2 cellular contexts compared by ENCODE assay signal in the genomic region with DNA sequence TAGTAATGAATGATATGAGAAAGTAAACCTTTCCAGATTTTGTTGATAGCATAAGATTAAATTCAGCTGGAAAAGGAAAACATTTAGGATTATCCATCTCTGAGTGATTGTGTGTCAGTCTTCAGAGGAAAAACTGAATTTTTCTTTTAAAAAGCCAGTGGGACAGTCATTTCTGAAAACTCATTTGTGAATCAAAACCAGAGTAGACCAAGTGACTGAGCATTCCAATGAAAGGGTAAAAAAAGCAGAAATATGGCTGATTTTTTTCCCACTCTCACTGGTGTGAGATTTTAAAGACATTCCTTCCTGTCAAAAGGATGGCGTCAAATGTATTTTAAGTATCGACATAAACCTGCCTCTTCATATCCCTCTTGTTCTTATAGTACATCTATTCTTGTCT.
TF ChIP-seq lines count a peak whose summit lies in the region.

No MANE protein-coding gene starts in this region.

TF ChIP-seq in GM12878, 131 proteins besides CTCF, POLR2A, EP300 and RAD21:
- TF ChIP-seq, protein P1, sequence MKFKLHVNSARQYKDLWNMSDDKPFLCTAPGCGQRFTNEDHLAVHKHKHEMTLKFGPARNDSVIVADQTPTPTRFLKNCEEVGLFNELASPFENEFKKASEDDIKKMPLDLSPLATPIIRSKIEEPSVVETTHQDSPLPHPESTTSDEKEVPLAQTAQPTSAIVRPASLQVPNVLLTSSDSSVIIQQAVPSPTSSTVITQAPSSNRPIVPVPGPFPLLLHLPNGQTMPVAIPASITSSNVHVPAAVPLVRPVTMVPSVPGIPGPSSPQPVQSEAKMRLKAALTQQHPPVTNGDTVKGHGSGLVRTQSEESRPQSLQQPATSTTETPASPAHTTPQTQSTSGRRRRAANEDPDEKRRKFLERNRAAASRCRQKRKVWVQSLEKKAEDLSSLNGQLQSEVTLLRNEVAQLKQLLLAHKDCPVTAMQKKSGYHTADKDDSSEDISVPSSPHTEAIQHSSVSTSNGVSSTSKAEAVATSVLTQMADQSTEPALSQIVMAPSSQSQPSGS (IDR thresholded peaks at IDR 0.05; ENCODE audit: low read length), result peak; percentile 60; the same call in 1 of the 2 replicates
- TF ChIP-seq ASH2L (IDR thresholded peaks at IDR 0.05; ENCODE audit: borderline replicate concordance, low read depth), result no peak
- TF ChIP-seq NFIC (IDR thresholded peaks at IDR 0.05; ENCODE audit: low read depth, low read length), result peak; percentile 77
- no peak for TF ChIP-seq MTA3 (IDR thresholded peaks at IDR 0.05; ENCODE audit: borderline replicate concordance, low read length)
- TF ChIP-seq SIX5 (IDR thresholded peaks at IDR 0.05; ENCODE audit: low read depth, low read length, severe bottlenecking), result no peak
- TF ChIP-seq KLF5 (IDR thresholded peaks at IDR 0.05; ENCODE audit: partially characterized antibody), result no peak
- peak; percentile 76; the same call in 1 of the 2 replicates for TF ChIP-seq IRF4 (IDR thresholded peaks at IDR 0.05; ENCODE audit: low read depth, low read length)
- peak in 1 of 2 experiments; percentile 43; a peak in 1 of 4 replicates for TF ChIP-seq IKZF2 (IDR thresholded peaks at IDR 0.05)
- 0 out of 2 replicates have a peak, but pooled peaks have one; percentile 32 for TF ChIP-seq FOXM1 (IDR thresholded peaks at IDR 0.05; ENCODE audit: low read depth, low read length)
- TF ChIP-seq ETV6 (conservative IDR thresholded peaks at IDR 0.05 in 1 of 2, IDR thresholded peaks at IDR 0.05 in 1 of 2; ENCODE audit: borderline replicate concordance in 1 of 2, low read depth in 1 of 2), result no peak
- peak; percentile 90 for TF ChIP-seq JUNB (IDR thresholded peaks at IDR 0.05)
- TF ChIP-seq EED (IDR thresholded peaks at IDR 0.05; ENCODE audit: low read depth), result 0 out of 2 replicates have a peak, but pooled peaks have one; percentile 18
- TF ChIP-seq RCOR1 (conservative IDR thresholded peaks at IDR 0.05; ENCODE audit: low read depth, low read length), result no peak
- peak; percentile 33; the same call in 1 of the 2 replicates for TF ChIP-seq RUNX3 (IDR thresholded peaks at IDR 0.05; ENCODE audit: low read length)
- TF ChIP-seq EZH2 (IDR thresholded peaks at IDR 0.05; ENCODE audit: borderline replicate concordance, control insufficient read depth, low read depth, low read length), result no peak
- TF ChIP-seq, protein P2, sequence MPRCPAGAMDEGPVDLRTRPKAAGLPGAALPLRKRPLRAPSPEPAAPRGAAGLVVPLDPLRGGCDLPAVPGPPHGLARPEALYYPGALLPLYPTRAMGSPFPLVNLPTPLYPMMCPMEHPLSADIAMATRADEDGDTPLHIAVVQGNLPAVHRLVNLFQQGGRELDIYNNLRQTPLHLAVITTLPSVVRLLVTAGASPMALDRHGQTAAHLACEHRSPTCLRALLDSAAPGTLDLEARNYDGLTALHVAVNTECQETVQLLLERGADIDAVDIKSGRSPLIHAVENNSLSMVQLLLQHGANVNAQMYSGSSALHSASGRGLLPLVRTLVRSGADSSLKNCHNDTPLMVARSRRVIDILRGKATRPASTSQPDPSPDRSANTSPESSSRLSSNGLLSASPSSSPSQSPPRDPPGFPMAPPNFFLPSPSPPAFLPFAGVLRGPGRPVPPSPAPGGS (IDR thresholded peaks at IDR 0.05; ENCODE audit: borderline replicate concordance, insufficient read depth, low read depth, low read length, poor library complexity, severe bottlenecking), result no peak
- TF ChIP-seq MEF2A (IDR thresholded peaks at IDR 0.05; ENCODE audit: insufficient read depth, low read depth, low read length), result 0 out of 2 replicates have a peak, but pooled peaks have one; percentile 25

TF ChIP-seq in HepG2, 621 proteins besides CTCF, POLR2A, EP300 and RAD21:
- no peak for TF ChIP-seq SATB2 (CRISPR knock-in tag; IDR thresholded peaks at IDR 0.05)
- no peak for TF ChIP-seq TOPORS (CRISPR knock-in tag; IDR thresholded peaks at IDR 0.05)
- no peak for TF ChIP-seq ZNF768 (CRISPR knock-in tag; IDR thresholded peaks at IDR 0.05)
- no peak for TF ChIP-seq ZFP36L1 (CRISPR knock-in tag; IDR thresholded peaks at IDR 0.05)
- no peak for TF ChIP-seq PAX8 (CRISPR knock-in tag; IDR thresholded peaks at IDR 0.05; ENCODE audit: borderline replicate concordance)
- no peak for TF ChIP-seq ARID2 (CRISPR knock-in tag; IDR thresholded peaks at IDR 0.05; ENCODE audit: borderline replicate concordance)
- TF ChIP-seq DNMT1 (CRISPR knock-in tag; IDR thresholded peaks at IDR 0.05), result no peak
- no peak for TF ChIP-seq PLRG1 (conservative IDR thresholded peaks at IDR 0.05)
- no peak for TF ChIP-seq ZNF615 (CRISPR knock-in tag; IDR thresholded peaks at IDR 0.05; ENCODE audit: borderline replicate concordance)
- no peak for TF ChIP-seq ZBTB1 (CRISPR knock-in tag; IDR thresholded peaks at IDR 0.05; ENCODE audit: borderline replicate concordance)
- no peak for TF ChIP-seq SP2 (CRISPR knock-in tag; IDR thresholded peaks at IDR 0.05)
- TF ChIP-seq SNAPC4 (CRISPR knock-in tag; IDR thresholded peaks at IDR 0.05), result no peak
- TF ChIP-seq, protein P3, sequence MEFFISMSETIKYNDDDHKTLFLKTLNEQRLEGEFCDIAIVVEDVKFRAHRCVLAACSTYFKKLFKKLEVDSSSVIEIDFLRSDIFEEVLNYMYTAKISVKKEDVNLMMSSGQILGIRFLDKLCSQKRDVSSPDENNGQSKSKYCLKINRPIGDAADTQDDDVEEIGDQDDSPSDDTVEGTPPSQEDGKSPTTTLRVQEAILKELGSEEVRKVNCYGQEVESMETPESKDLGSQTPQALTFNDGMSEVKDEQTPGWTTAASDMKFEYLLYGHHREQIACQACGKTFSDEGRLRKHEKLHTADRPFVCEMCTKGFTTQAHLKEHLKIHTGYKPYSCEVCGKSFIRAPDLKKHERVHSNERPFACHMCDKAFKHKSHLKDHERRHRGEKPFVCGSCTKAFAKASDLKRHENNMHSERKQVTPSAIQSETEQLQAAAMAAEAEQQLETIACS (CRISPR knock-in tag; IDR thresholded peaks at IDR 0.05), result no peak
- TF ChIP-seq ZNF800 (CRISPR knock-in tag; IDR thresholded peaks at IDR 0.05), result no peak
